ENCODE assay signal across 9 cellular contexts in the genomic region with DNA sequence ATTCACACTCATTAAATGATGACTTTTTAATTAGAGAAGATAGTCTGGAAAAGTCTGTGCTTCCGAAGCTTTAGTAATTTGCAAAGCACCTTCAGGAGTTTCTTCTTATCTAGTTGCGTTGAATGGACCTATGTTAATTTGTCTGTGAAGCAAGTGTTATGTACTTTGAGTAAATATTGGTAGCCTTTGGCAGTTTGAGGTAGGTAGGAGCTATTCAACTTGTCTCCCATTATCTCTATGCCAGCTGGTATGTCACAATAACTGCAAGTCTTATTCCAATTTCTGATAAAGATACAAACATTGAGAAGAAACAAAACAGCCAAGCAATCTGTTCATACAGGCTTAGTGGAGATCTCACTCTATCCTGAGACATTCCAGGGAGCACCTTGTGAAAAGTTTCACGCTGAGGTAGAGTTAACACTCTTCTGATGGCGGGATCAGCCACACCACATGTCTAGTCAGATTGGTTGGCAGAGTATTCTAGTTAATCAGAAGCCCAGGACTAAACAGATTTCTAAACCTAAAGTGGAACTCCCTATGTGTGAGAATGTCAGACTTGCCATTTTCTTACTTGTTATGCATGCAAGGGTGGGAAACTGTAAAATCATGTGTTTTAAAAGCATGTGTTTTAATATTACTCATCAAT.
"Had no signal": no experiment of that assay in that cellular context is flagged by ENCODE, and none has a peak within 500 bp of the region (broad histone marks: within the 10 kb centered on the region; RNA-seq: fewer than 3 reads in every experiment).

No MANE protein-coding gene starts in this region.

- H3K9me3 Mint-ChIP-seq: GM23338, H9 had no signal

- DNase-seq: H9, HCEC 1CT, HFFc6, IMR-90 had no signal

- H3K4me1 Mint-ChIP-seq: GM23338 had no signal

- ATAC-seq: GM23338, K562 had no signal

- H3K4me3 ChIP-seq: GM23338, K562 had no signal

- H3K27ac Mint-ChIP-seq: GM23338, H9, HFFc6 had no signal

- FAIRE-seq: H1, H54, HTR-8/SVneo, K562 had no signal

- H3K4me3 Mint-ChIP-seq: GM23338, H9, HFFc6 had no signal

- H2AFZ ChIP-seq: GM23338 had no signal

- H3K4me2 ChIP-seq: GM23338 had no signal
